8 cellular contexts compared by ENCODE assay signal in the genomic region with DNA sequence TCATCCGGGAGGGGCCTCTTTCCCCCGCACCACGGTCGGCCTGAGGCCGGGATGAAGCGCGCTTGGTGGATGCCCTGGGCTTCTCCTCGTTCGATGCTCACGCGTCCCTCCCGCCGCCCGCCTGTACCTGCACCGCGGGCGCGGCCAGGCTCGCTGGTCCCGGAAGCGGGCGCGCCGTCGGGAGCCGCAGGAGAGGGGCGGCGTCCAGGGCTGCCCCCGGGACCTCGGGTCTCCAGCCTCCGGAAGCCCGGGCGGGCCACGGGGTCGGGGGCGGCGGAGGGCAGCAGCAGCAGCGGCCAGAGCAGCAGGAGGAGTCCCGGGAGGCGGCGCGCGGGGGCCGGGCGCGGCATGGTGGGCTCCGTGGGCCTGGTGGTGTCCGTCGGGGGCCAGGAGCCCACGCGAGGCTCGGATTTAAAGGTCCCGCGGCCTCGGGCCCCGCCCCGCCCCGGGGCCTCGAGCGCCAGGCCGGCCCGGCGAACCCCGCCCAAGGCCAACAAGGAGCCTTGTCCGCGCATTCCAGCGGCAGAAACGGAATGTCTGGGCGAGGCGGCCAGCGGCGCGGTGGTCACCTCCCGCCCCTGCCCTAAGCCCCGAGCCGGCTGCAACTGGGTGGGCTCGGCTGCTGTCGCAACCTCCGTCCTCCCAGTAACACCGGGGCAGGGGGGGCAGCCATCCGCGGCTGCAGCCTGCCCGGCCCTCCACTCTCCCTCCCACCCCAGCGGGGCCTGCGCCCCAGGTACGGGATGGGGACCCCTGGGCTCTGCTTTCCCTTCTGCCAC. TPM values are rescaled to one million over a fixed set of nuclear protein-coding genes. Genes with fewer than 3 reads are reported as not detected.
A peak's percentile ranks its signal among the peaks of the same experiment; 100 is the strongest.
DNase-seq lines count a peak whose midpoint lies in the region; ATAC-seq, FAIRE-seq and TF ChIP-seq lines count a peak whose summit lies in the region.

Gene MATN3 (minus strand): TSS at position 387 of the 779 bp plus-strand sequence. CDS start 37 bp downstream, at position 350.

- H3K36me3 ChIP-seq in BJ (ENCODE audit: control insufficient read depth, insufficient read depth, low read length) (no peaks in the 10 kb centered on the region), sigmoid colon (no peaks in the 10 kb centered on the region)

- DNase-seq in BJ (ENCODE audit: low read depth) (no peak), amniotic epithelial cell (ENCODE audit: low read depth) (peak; percentile 15), sigmoid colon (peak; percentile 70), SKM-1 treated with dmso at 0.1 percent for 144 hours (lab: John Stamatoyannopoulos, UW; ENCODE audit: unreplicated experiment) (no peak), GM19239 (ENCODE audit: insufficient read length, low spot score) (no peak)
- DNase-seq in central memory CD4-positive, alpha-beta T cell = no peak

- H3K4me1 ChIP-seq in sigmoid colon = peaks cover 0 to 17% (median 10%) of the 10 kb centered on the region in 4 donors

- POLR2A ChIA-PET in BJ (lab: Charles Lee) = no interaction called here

- TF ChIP-seq CTCF in BJ (IDR thresholded peaks at IDR 0.05; ENCODE audit: insufficient read depth, low read depth, low read length) (no peak), sigmoid colon (IDR thresholded peaks at IDR 0.05) (no peak)

- WGBS in sigmoid colon, 2 donors = 1 to 2% methylated on average over 86 of the region's 86 CpGs

- H3K27ac ChIP-seq in sigmoid colon = peak within 1 kb of the TSS; percentile 28 to 73 (median 52)

- FAIRE-seq in GM19239 (lab: Jason Lieb, UNC) = no peak

- TF ChIP-seq EP300 in sigmoid colon (IDR thresholded peaks at IDR 0.05) = no peak

- CTCF ChIA-PET in BJ (lab: Yijun Ruan, JAX) = interaction anchor here (0.7 to 6.2 kb wide), 10 partner anchors 9 to 86 kb away, joined by 3 to 157 read pairs (median 9); no protein-coding TSS in a partner anchor

- H3K4me3 ChIP-seq in BJ (ENCODE audit: low read depth, low read length) = peak within 1 kb of the TSS; percentile 50
- H3K4me3 ChIP-seq in iPS-11a (ENCODE audit: low read depth, low read length) = peak within 1 kb of the TSS; percentile 54
- H3K4me3 ChIP-seq in sigmoid colon = peak within 1 kb of the TSS; percentile 30 to 59 (median 52)

- no peak for TF ChIP-seq POLR2A in sigmoid colon (IDR thresholded peaks at IDR 0.05)

- peaks cover 6% of the 10 kb centered on the region for H3K27me3 ChIP-seq in BJ (ENCODE audit: control insufficient read depth, insufficient read depth, low read length)
- H3K27me3 ChIP-seq in sigmoid colon = no peaks in the 10 kb centered on the region

- peak; percentile 45 for ATAC-seq in HG03432 (IDR thresholded peaks at IDR 0.05; ENCODE audit: unreplicated experiment)

- intact Hi-C loops in sigmoid colon (cut with DNase I) = no loop called here

- no peaks in the 10 kb centered on the region for H3K9me3 ChIP-seq in sigmoid colon

RNA-seq across cellular contexts. Expression of gene MATN3, which starts in this region (rescaled TPM):
- polyA plus RNA-seq in BJ (2011; rRNA removed) = 0.92 and 0.97 TPM in 2 replicates
- 0.51 and 0.66 TPM in 2 replicates for polyA minus RNA-seq in BJ (2011; rRNA and poly(A)+ RNA removed)
- under 1 TPM; 0.54 to 0.82 (median 0.63) TPM for total RNA-seq in sigmoid colon
- under 1 TPM in 1 of 3 donors, not detected in 2; 0.32 TPM for polyA plus RNA-seq in sigmoid colon

Comparison
In these comparisons a context has a peak if more than half of its experiments do, and no peak if none do; other contexts are left out.
1. Peak in DNase-seq, H3K4me3 ChIP-seq and H3K27ac ChIP-seq in sigmoid colon; RNA of the gene not detected or under 1 TPM.